ENCODE assay signal across 8 cellular contexts in genomic region chr6:35776364-35777215, GRCh38. TPM values are rescaled to one million over a fixed set of nuclear protein-coding genes. Genes with fewer than 3 reads are reported as not detected.
DNase-seq lines count a peak whose midpoint lies in the region; ATAC-seq, FAIRE-seq and TF ChIP-seq lines count a peak whose summit lies in the region.

Gene CLPSL2, plus strand, starts transcription at chr6:35776598. Its CDS starts 21 bp downstream, at chr6:35776619.

- H3K4me3 ChIP-seq in DOHH2 (ENCODE audit: low read length) (peak within 1 kb of the TSS; percentile 27), bronchial epithelial cell (ENCODE audit: low read depth, low read length) (peak within 1 kb of the TSS; percentile 37), mesenchymal stem cell (ENCODE audit: insufficient read depth in 1 of 2, low read depth in 1 of 2, low read length in 2 of 2) (peak within 1 kb of the TSS; percentile 61 to 66)

- H3K36me3 ChIP-seq in DOHH2 (ENCODE audit: control insufficient read depth, low read length), result no peaks in the 10 kb centered on the region
- no peaks in the 10 kb centered on the region for H3K36me3 ChIP-seq in bronchial epithelial cell (ENCODE audit: control insufficient read depth, insufficient read depth, low read length)
- no peaks in the 10 kb centered on the region for H3K36me3 ChIP-seq in mesenchymal stem cell (ENCODE audit: control insufficient read depth in 1 of 2, insufficient read depth in 2 of 2, low read depth in 1 of 2, low read length in 2 of 2)

- H3K4me2 ChIP-seq in DOHH2 (ENCODE audit: low read length) (peak within 1 kb of the TSS; percentile 48), mesenchymal stem cell (ENCODE audit: low read length, poor library complexity, severe bottlenecking) (peak within 1 kb of the TSS; percentile 95)

- H3K79me1 ChIP-seq in mesenchymal stem cell (replicated peaks; ENCODE audit: low read length, poor library complexity, severe bottlenecking), result no peaks in the 10 kb centered on the region

- WGBS in mesenchymal stem cell, result 3% methylated on average over 53 of the region's 56 CpGs

- H2BK12ac ChIP-seq in mesenchymal stem cell (ENCODE audit: low read length in 2 of 2), result no peak within 1 kb of the TSS

- H3K27ac ChIP-seq in DOHH2 (ENCODE audit: low read depth, low read length) (no peak within 1 kb of the TSS), mesenchymal stem cell (ENCODE audit: low read length, poor library complexity, severe bottlenecking) (no peak within 1 kb of the TSS)

- TF ChIP-seq CTCF in DOHH2 (IDR thresholded peaks at IDR 0.05; ENCODE audit: low read depth, low read length, poor library complexity, severe bottlenecking) (no peak), bronchial epithelial cell (IDR thresholded peaks at IDR 0.05; ENCODE audit: insufficient read depth, low read length, severe bottlenecking) (no peak)

- H2AFZ ChIP-seq in mesenchymal stem cell (ENCODE audit: low read depth, low read length), result peak within 1 kb of the TSS; percentile 64

- H2BK5ac ChIP-seq in mesenchymal stem cell (ENCODE audit: low read depth, low read length, poor library complexity, severe bottlenecking), result no peak within 1 kb of the TSS

- H3K18ac ChIP-seq in mesenchymal stem cell (ENCODE audit: low read depth in 1 of 2, low read length in 2 of 2), result no peak within 1 kb of the TSS

- no peaks in the 10 kb centered on the region for H3K79me2 ChIP-seq in DOHH2 (ENCODE audit: control insufficient read depth, low read length)

- H3K4me1 ChIP-seq in DOHH2 (ENCODE audit: control insufficient read depth, low read length) (0 out of 2 replicates have a peak, but pooled peaks cover 4% of the 10 kb centered on the region), mesenchymal stem cell (ENCODE audit: control insufficient read depth, insufficient read depth, low read depth, low read length) (peaks cover 6% of the 10 kb centered on the region)

- no peak within 1 kb of the TSS for H3K9ac ChIP-seq in mesenchymal stem cell (ENCODE audit: low read length)

- no peak for FAIRE-seq in bronchial epithelial cell (lab: Jason Lieb, UNC)

- H4K91ac ChIP-seq in mesenchymal stem cell (ENCODE audit: low read length), result no peak within 1 kb of the TSS

- DNase-seq in NCI-H146 (lab: John Stamatoyannopoulos, UW), result peak; percentile 73
- DNase-seq in bronchial epithelial cell (ENCODE audit: low read depth), result no peak
- DNase-seq in mesenchymal stem cell, result no peak
- DNase-seq in stimulated activated CD8-positive, alpha-beta memory T cell treated with anti-CD3 and anti-CD28 coated beads, Interleukin-4, amount 100 ng/mL, for 48 hours, result no peak
- DNase-seq in GF-D8 (lab: John Stamatoyannopoulos, UW), result no peak
- DNase-seq in effector CD4-positive, alpha-beta T cell, result no peak

- H2BK120ac ChIP-seq in mesenchymal stem cell (ENCODE audit: low read depth, low read length), result no peak within 1 kb of the TSS

- H2BK15ac ChIP-seq in mesenchymal stem cell (ENCODE audit: low read depth, poor library complexity, severe bottlenecking), result no peak within 1 kb of the TSS

- no peak within 1 kb of the TSS for H3K14ac ChIP-seq in mesenchymal stem cell (ENCODE audit: low read length in 2 of 2)

- no peaks in the 10 kb centered on the region for H3F3A ChIP-seq in DOHH2 (ENCODE audit: control insufficient read depth, insufficient read depth)

- H3K9me2 ChIP-seq in DOHH2 (replicated peaks; ENCODE audit: control insufficient read depth, low read length), result no peaks in the 10 kb centered on the region

- H3K27me3 ChIP-seq in DOHH2 (ENCODE audit: control insufficient read depth, low read length), result peaks cover 19% of the 10 kb centered on the region
- H3K27me3 ChIP-seq in bronchial epithelial cell (ENCODE audit: control insufficient read depth, insufficient read depth, low read length), result peaks cover 1% of the 10 kb centered on the region
- peaks cover 29 to 76% of the 10 kb centered on the region in 2 experiments for H3K27me3 ChIP-seq in mesenchymal stem cell (ENCODE audit: control insufficient read depth in 1 of 2, insufficient read depth in 1 of 2, low read length in 2 of 2)

- no peak for ATAC-seq in HG03378 (IDR thresholded peaks at IDR 0.05; ENCODE audit: unreplicated experiment)

- H3K4ac ChIP-seq in mesenchymal stem cell (ENCODE audit: low read depth in 1 of 2, low read length in 2 of 2), result no peak within 1 kb of the TSS

- H2AK5ac ChIP-seq in mesenchymal stem cell (ENCODE audit: low read length, severe bottlenecking), result no peak within 1 kb of the TSS

- H4K8ac ChIP-seq in mesenchymal stem cell (ENCODE audit: low read length), result no peak within 1 kb of the TSS

- no peak within 1 kb of the TSS for H3K23ac ChIP-seq in mesenchymal stem cell (ENCODE audit: low read length in 2 of 2)

- no peaks in the 10 kb centered on the region for H4K20me1 ChIP-seq in DOHH2 (ENCODE audit: control insufficient read depth, insufficient read depth, low read depth, low read length)

- H3K9me3 ChIP-seq in DOHH2 (ENCODE audit: control insufficient read depth, insufficient read depth, low read length) (no peaks in the 10 kb centered on the region), mesenchymal stem cell (ENCODE audit: control insufficient read depth, low read length) (no peaks in the 10 kb centered on the region)

RNA-seq across cellular contexts. Expression of gene CLPSL2, which starts in this region (rescaled TPM):
- not detected in 2 replicates for total RNA-seq in bronchial epithelial cell
- not detected for polyA plus RNA-seq in mesenchymal stem cell (2013, experiment 1 of 2)
- not detected for polyA plus RNA-seq in mesenchymal stem cell (2013, experiment 2 of 2)
